Comparison of ENCODE assay signal across 1 cellular context in the genomic region with DNA sequence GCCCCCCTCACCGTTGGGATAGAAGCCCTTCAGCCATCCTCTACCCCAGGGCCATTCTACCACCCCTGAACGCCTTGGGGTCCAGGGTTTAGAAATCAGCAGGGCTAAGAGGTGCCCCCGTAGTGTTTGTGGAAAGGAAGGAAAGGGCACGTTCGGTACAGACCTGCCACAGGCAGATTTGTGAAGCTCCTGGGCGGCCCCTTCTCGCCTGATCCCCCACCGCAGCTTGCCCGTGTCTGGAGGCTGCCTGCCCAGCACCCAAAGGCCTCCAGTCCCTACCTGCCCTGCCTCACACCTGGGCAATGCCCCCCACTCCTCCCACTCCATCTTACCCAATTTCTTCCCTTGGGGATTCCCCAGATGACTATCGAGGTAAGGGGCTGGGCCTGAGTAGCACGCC.
A peak's percentile ranks its signal among the peaks of the same experiment; 100 is the strongest.
TF ChIP-seq lines count a peak whose summit lies in the region.

No MANE protein-coding gene starts in this region.

TF ChIP-seq in HepG2, 621 proteins besides CTCF, POLR2A, EP300 and RAD21:
- TF ChIP-seq PHF5A (CRISPR knock-in tag; IDR thresholded peaks at IDR 0.05; ENCODE audit: low read depth, unreplicated experiment) (no peak), GFI1 (CRISPR knock-in tag; IDR thresholded peaks at IDR 0.05; ENCODE audit: borderline replicate concordance) (0 out of 2 replicates have a peak, but pooled peaks have one; percentile 26)
